9 cellular contexts compared by ENCODE assay signal in genomic region chr2:160388464-160389263, GRCh38.
DNase-seq lines count a peak whose midpoint lies in the region; ATAC-seq and TF ChIP-seq lines count a peak whose summit lies in the region.
"Had no signal": no experiment of that assay in that cellular context is flagged by ENCODE, and none has a peak within 500 bp of the region (broad histone marks: within the 10 kb centered on the region; RNA-seq: fewer than 3 reads in every experiment).

No MANE protein-coding gene starts in this region.

- peaks cover 90 to 92% of the 10 kb centered on the region in 2 donors for H3K4me1 Mint-ChIP-seq in natural killer cell

- peak overlapping the region in 1 of 2 donors; percentile 38 for H3K9ac ChIP-seq in colonic mucosa (ENCODE audit: low read depth in 2 of 2, low read length in 2 of 2)

- peak; percentile 81 for DNase-seq in SIG-M5 treated with dmso at 0.1 percent for 504 hours (lab: John Stamatoyannopoulos, UW; ENCODE audit: unreplicated experiment)
- DNase-seq in colonic mucosa = peak; percentile 43
- peak; percentile 30 for DNase-seq in natural killer cell
- no peak for DNase-seq in islet precursor cell
- no peak for DNase-seq in RKO (ENCODE audit: low spot score)
- no peak for DNase-seq in NCI-H1417 treated with DMSO at 0.1 percent for 48 hours (lab: John Stamatoyannopoulos, UW)
- DNase-seq in foreskin melanocyte = no peak

- peak; percentile 60 for ATAC-seq in GM21717 (IDR thresholded peaks at IDR 0.05; ENCODE audit: unreplicated experiment)
- ATAC-seq in natural killer cell = peak; percentile 58 to 71 (median 62)

- no peaks in the 10 kb centered on the region for H3K36me3 ChIP-seq in colonic mucosa
- H3K36me3 ChIP-seq: cardiac muscle cell had no signal

- H3K4me3 Mint-ChIP-seq in natural killer cell = peak overlapping the region; percentile 89

- intact Hi-C loops in colonic mucosa (cut with DNase I) = no loop called here
- intact Hi-C loops in natural killer cell (cut with micrococcal nuclease) = loop anchor here (2.0 kb wide), 1 partner anchor 16 kb away; no protein-coding TSS in a partner anchor

- no peaks in the 10 kb centered on the region for H3K9me3 ChIP-seq in colonic mucosa

- no peaks in the 10 kb centered on the region for H3K27me3 ChIP-seq in colonic mucosa
- H3K27me3 ChIP-seq: cardiac muscle cell had no signal

- H3K4me1 ChIP-seq in colonic mucosa = no peaks in the 10 kb centered on the region

- no peaks in the 10 kb centered on the region for H3K27me3 Mint-ChIP-seq in natural killer cell (ENCODE audit: low read depth in 2 of 2)

- H3K9me3 Mint-ChIP-seq in natural killer cell = no peaks in the 10 kb centered on the region

- no peak overlapping the region for H3K4me3 ChIP-seq in colonic mucosa
- H3K4me3 ChIP-seq: cardiac muscle cell had no signal

- H3K27ac ChIP-seq in colonic mucosa = peak overlapping the region; percentile 43

- TF ChIP-seq CTCF in colonic mucosa (IDR thresholded peaks at IDR 0.05) = no peak
- no peak for TF ChIP-seq CTCF in natural killer cell (IDR thresholded peaks at IDR 0.05)

- H3K36me3 Mint-ChIP-seq in natural killer cell = no peaks in the 10 kb centered on the region

- H3K27ac Mint-ChIP-seq in natural killer cell = peak overlapping the region; percentile 86 to 87

Comparison
In these comparisons a context has a peak if more than half of its experiments do, and no peak if none do; other contexts are left out.
1. DNase-seq: peak in SIG-M5 treated with dmso at 0.1 percent for 504 hours (single experiment), colonic mucosa (single experiment) and natural killer cell (single experiment); none in islet precursor cell (single experiment), RKO (single experiment), NCI-H1417 treated with DMSO at 0.1 percent for 48 hours (single experiment) and foreskin melanocyte (single experiment).